22 cellular contexts compared by ENCODE assay signal in the genomic region with DNA sequence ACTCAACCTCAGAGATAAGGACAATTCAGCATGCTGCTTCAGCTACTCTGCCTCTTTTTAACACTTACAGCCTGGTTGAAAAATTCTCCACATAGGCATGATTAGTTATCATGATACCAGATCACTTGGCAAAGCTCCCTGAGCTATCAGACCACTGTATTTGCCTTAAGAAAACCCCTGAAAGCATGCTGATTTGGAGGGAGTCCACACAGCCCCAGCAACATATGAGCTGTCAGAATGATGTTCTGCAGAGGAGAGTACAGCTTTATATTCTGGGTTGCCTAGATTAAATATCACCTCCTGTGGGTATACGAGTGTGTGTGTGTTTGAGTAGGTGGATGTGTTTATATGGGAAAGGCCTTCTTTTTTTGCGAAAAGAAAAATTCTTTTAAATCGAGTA.
DNase-seq lines count a peak whose midpoint lies in the region; ATAC-seq and TF ChIP-seq lines count a peak whose summit lies in the region.
"Had no signal": no experiment of that assay in that cellular context is flagged by ENCODE, and none has a peak within 500 bp of the region (broad histone marks: within the 10 kb centered on the region; RNA-seq: fewer than 3 reads in every experiment).

No MANE protein-coding gene starts in this region.

- TF ChIP-seq RAD21 in SK-N-SH (IDR thresholded peaks at IDR 0.05; ENCODE audit: low read length): peak; percentile 52

- no peaks in the 10 kb centered on the region for H4K20me1 ChIP-seq in SK-N-SH (ENCODE audit: insufficient read depth)
- no peaks in the 10 kb centered on the region for H4K20me1 ChIP-seq in smooth muscle cell (ENCODE audit: low read depth)
- H4K20me1 ChIP-seq in PC-3 (ENCODE audit: low read length): no peaks in the 10 kb centered on the region

- H4K91ac ChIP-seq in mesenchymal stem cell (ENCODE audit: low read length): no peak overlapping the region

- POLR2A ChIA-PET in SK-N-SH (lab: Yijun Ruan, JAX): interaction anchor here (1.4 kb wide), 1 partner anchor 12 kb away, joined by 4 read pairs; no protein-coding TSS in a partner anchor
- POLR2A ChIA-PET in PC-3 (lab: Charles Lee; ENCODE audit: unreplicated experiment): no interaction called here

- H3K9ac ChIP-seq in SK-N-SH: no peak overlapping the region
- H3K9ac ChIP-seq in mesenchymal stem cell (ENCODE audit: low read length): no peak overlapping the region
- no peak overlapping the region for H3K9ac ChIP-seq in smooth muscle cell (ENCODE audit: low read depth)
- H3K9ac ChIP-seq in PC-3 (ENCODE audit: low read length): no peak overlapping the region
- H3K9ac ChIP-seq: GM23248 had no signal

- H3K79me2 ChIP-seq in SK-N-SH (ENCODE audit: insufficient read depth) (no peaks in the 10 kb centered on the region), smooth muscle cell (ENCODE audit: low read depth) (no peaks in the 10 kb centered on the region), PC-3 (ENCODE audit: low read length) (no peaks in the 10 kb centered on the region)

- peaks cover 0 to 28% of the 10 kb centered on the region in 2 experiments; a peak in 2 of 4 replicates for H3K4me1 ChIP-seq in SK-N-SH (ENCODE audit: control insufficient read depth in 1 of 2, insufficient read depth in 2 of 2, low read depth in 1 of 2, low read length in 1 of 2)
- no peaks in the 10 kb centered on the region for H3K4me1 ChIP-seq in mesenchymal stem cell (ENCODE audit: control insufficient read depth, insufficient read depth, low read depth, low read length)
- no peaks in the 10 kb centered on the region for H3K4me1 ChIP-seq in smooth muscle cell (ENCODE audit: low read depth)
- H3K4me1 ChIP-seq in PC-3 (ENCODE audit: insufficient read depth, low read length): no peaks in the 10 kb centered on the region

- no TSS peak for BruUV-seq in PC-3 (replicated peaks; lab: Mats Ljungman, UMichigan)

- no peak for TF ChIP-seq CTCF in SK-N-SH (IDR thresholded peaks at IDR 0.05)
- no peak for TF ChIP-seq CTCF in smooth muscle cell (IDR thresholded peaks at IDR 0.05; ENCODE audit: borderline replicate concordance, insufficient read depth, poor library complexity, severe bottlenecking)
- no peak for TF ChIP-seq CTCF in PC-3 (conservative IDR thresholded peaks at IDR 0.05; ENCODE audit: low read depth, low read length)

- H2AFZ ChIP-seq in SK-N-SH (ENCODE audit: low read depth) (no peak overlapping the region), mesenchymal stem cell (ENCODE audit: low read depth, low read length) (no peak overlapping the region), smooth muscle cell (ENCODE audit: low read depth) (no peak overlapping the region), PC-3 (ENCODE audit: low read length) (no peak overlapping the region)
- H2AFZ ChIP-seq: GM23248 had no signal

- H3F3A ChIP-seq in SK-N-SH (replicated peaks; ENCODE audit: insufficient read depth): no peaks in the 10 kb centered on the region
- peaks cover 4% of the 10 kb centered on the region for H3F3A ChIP-seq in smooth muscle cell (ENCODE audit: low read depth)
- no peaks in the 10 kb centered on the region for H3F3A ChIP-seq in PC-3 (ENCODE audit: low read length, unreplicated experiment)

- H3K27ac ChIP-seq in SK-N-SH (ENCODE audit: low read depth in 2 of 2, low read length in 1 of 2) (peak overlapping the region in 1 of 2 experiments; percentile 73; a peak in 2 of 4 replicates), mesenchymal stem cell (ENCODE audit: low read length, poor library complexity, severe bottlenecking) (no peak overlapping the region), smooth muscle cell (ENCODE audit: low read depth) (no peak overlapping the region), PC-3 (ENCODE audit: low read length) (no peak overlapping the region)
- H3K27ac ChIP-seq: GM23248 had no signal

- DNase-seq in Right ventricle myocardium superior (no peak), cardiac septum (ENCODE audit: low spot score) (no peak), SK-N-SH (peak; percentile 70), mesenchymal stem cell (peak; percentile 24), smooth muscle cell (lab: John Stamatoyannopoulos, UW; ENCODE audit: unreplicated experiment) (no peak), PC-3 (no peak)
- DNase-seq: 8988T; C1 segment of cervical spinal cord; CD8-positive, alpha-beta T cell; DND-41; GM23248; H9; HFFc6; NCI-H1105; NCI-H146; NCI-H2081; NCI-H446; NCI-H526 treated with DMSO at 0.1 percent for 48 hours; OCI-M1; SHP77 treated with DMSO at 0.1 percent for 48 hours had no signal

- H3K79me1 ChIP-seq in mesenchymal stem cell (replicated peaks; ENCODE audit: low read length, poor library complexity, severe bottlenecking): no peaks in the 10 kb centered on the region

- H4K8ac ChIP-seq in mesenchymal stem cell (ENCODE audit: low read length): no peak overlapping the region

- no peak overlapping the region for H2BK120ac ChIP-seq in mesenchymal stem cell (ENCODE audit: low read depth, low read length)

- no peaks in the 10 kb centered on the region for H3K36me3 ChIP-seq in SK-N-SH (replicated peaks in 1 of 2; ENCODE audit: control insufficient read depth in 1 of 2, insufficient read depth in 2 of 2, low read length in 1 of 2)
- no peaks in the 10 kb centered on the region for H3K36me3 ChIP-seq in mesenchymal stem cell (ENCODE audit: control insufficient read depth in 1 of 2, insufficient read depth in 2 of 2, low read depth in 1 of 2, low read length in 2 of 2)
- H3K36me3 ChIP-seq in smooth muscle cell (ENCODE audit: low read depth): no peaks in the 10 kb centered on the region
- H3K36me3 ChIP-seq in PC-3 (ENCODE audit: low read depth, low read length): no peaks in the 10 kb centered on the region

- H3K9me2 ChIP-seq in SK-N-SH (no peaks in the 10 kb centered on the region; the same call in 1 of the 2 replicates), PC-3 (replicated peaks; ENCODE audit: low read length) (no peaks in the 10 kb centered on the region)

- no peak overlapping the region for H2BK12ac ChIP-seq in mesenchymal stem cell (ENCODE audit: low read length in 2 of 2)

- CTCF ChIA-PET in SK-N-SH (lab: Yijun Ruan, JAX) (interaction anchor here (0.9 to 2.8 kb wide), 7 partner anchors 10 to 292 kb away, joined by 3 to 8 read pairs (median 4); no protein-coding TSS in a partner anchor), PC-3 (lab: Charles Lee) (no interaction called here)

- H3K9me3 ChIP-seq in SK-N-SH (no peaks in the 10 kb centered on the region; the same call in 1 of the 2 replicates), mesenchymal stem cell (ENCODE audit: control insufficient read depth, low read length) (no peaks in the 10 kb centered on the region), smooth muscle cell (replicated peaks; ENCODE audit: low read depth) (no peaks in the 10 kb centered on the region), PC-3 (ENCODE audit: low read length) (no peaks in the 10 kb centered on the region)

- H3K4me2 ChIP-seq in SK-N-SH: no peak overlapping the region
- H3K4me2 ChIP-seq in mesenchymal stem cell (ENCODE audit: low read length, poor library complexity, severe bottlenecking): no peak overlapping the region
- H3K4me2 ChIP-seq in smooth muscle cell: peak overlapping the region; percentile 33
- H3K4me2 ChIP-seq in PC-3 (ENCODE audit: low read length): no peak overlapping the region

- H3K14ac ChIP-seq in mesenchymal stem cell (ENCODE audit: low read length in 2 of 2): no peak overlapping the region

- intact Hi-C loops in Right ventricle myocardium superior (cut with DNase I) (no loop called here), cardiac septum (cut with DNase I) (no loop called here), PC-3 (cut with micrococcal nuclease) (no loop called here)

- H3K4me3 ChIP-seq in SK-N-SH (ENCODE audit: low read depth in 2 of 2, low read length in 1 of 2) (no peak overlapping the region), mesenchymal stem cell (ENCODE audit: insufficient read depth in 1 of 2, low read depth in 1 of 2, low read length in 2 of 2) (no peak overlapping the region), smooth muscle cell (no peak overlapping the region), PC-3 (ENCODE audit: low read length) (no peak overlapping the region)
- H3K4me3 ChIP-seq: GM23248 had no signal

- H2AK5ac ChIP-seq in mesenchymal stem cell (ENCODE audit: low read length, severe bottlenecking): no peak overlapping the region

- H3K27me3 ChIP-seq in SK-N-SH (ENCODE audit: insufficient read depth): no peaks in the 10 kb centered on the region
- no peaks in the 10 kb centered on the region for H3K27me3 ChIP-seq in mesenchymal stem cell (ENCODE audit: control insufficient read depth in 1 of 2, insufficient read depth in 1 of 2, low read length in 2 of 2)
- H3K27me3 ChIP-seq in smooth muscle cell (ENCODE audit: low read depth): no peaks in the 10 kb centered on the region
- 0 out of 2 replicates have a peak, but pooled peaks cover 5% of the 10 kb centered on the region for H3K27me3 ChIP-seq in PC-3 (ENCODE audit: low read length)

- H2BK15ac ChIP-seq in mesenchymal stem cell (ENCODE audit: low read depth, poor library complexity, severe bottlenecking): no peak overlapping the region

- H3K18ac ChIP-seq in mesenchymal stem cell (ENCODE audit: low read depth in 1 of 2, low read length in 2 of 2): no peak overlapping the region

- peak in 1 of 2 experiments; percentile 99; a peak in 2 of 4 replicates for TF ChIP-seq EP300 in SK-N-SH (IDR thresholded peaks at IDR 0.05; ENCODE audit: borderline replicate concordance in 1 of 2, low read depth in 1 of 2, low read length in 1 of 2)

- ATAC-seq in Right ventricle myocardium superior (ENCODE audit: poor library complexity): peak; percentile 48
- ATAC-seq in GM18868 (IDR thresholded peaks at IDR 0.05; ENCODE audit: unreplicated experiment): no peak
- ATAC-seq in PC-3: no peak
- ATAC-seq in GM19467 (IDR thresholded peaks at IDR 0.05; ENCODE audit: unreplicated experiment): no peak
- ATAC-seq: CD8-positive, alpha-beta T cell had no signal

- no peak overlapping the region for H2BK5ac ChIP-seq in mesenchymal stem cell (ENCODE audit: low read depth, low read length, poor library complexity, severe bottlenecking)

- WGBS in SK-N-SH (ENCODE audit: low lambda C conversion rate): 16% methylated on average over 3 of the region's 3 CpGs
- 29% methylated on average over 1 of the region's 3 CpGs for WGBS in mesenchymal stem cell
- 27% methylated on average over 3 of the region's 3 CpGs for WGBS in smooth muscle cell (ENCODE audit: low lambda C conversion rate)

- no peak overlapping the region for H3K23ac ChIP-seq in mesenchymal stem cell (ENCODE audit: low read length in 2 of 2)

- no peak overlapping the region for H3K4ac ChIP-seq in mesenchymal stem cell (ENCODE audit: low read depth in 1 of 2, low read length in 2 of 2)

TF ChIP-seq in SK-N-SH, 30 proteins besides CTCF, POLR2A, EP300 and RAD21 (continues in another document):
- TF ChIP-seq ELF1 (IDR thresholded peaks at IDR 0.05): no peak
- peak; percentile 98 for TF ChIP-seq FOXJ3 (CRISPR knock-in tag; IDR thresholded peaks at IDR 0.05)
- TF ChIP-seq NFIC (IDR thresholded peaks at IDR 0.05; ENCODE audit: borderline replicate concordance): peak; percentile 64
- peak; percentile 100 for TF ChIP-seq GATA2 (CRISPR knock-in tag; IDR thresholded peaks at IDR 0.05)
- peak; percentile 99 for TF ChIP-seq RCOR1 (IDR thresholded peaks at IDR 0.05; ENCODE audit: low read length)
- TF ChIP-seq CHD2 (IDR thresholded peaks at IDR 0.05; ENCODE audit: low read length, partially characterized antibody): peak; percentile 90
- TF ChIP-seq FOSL2 (IDR thresholded peaks at IDR 0.05; ENCODE audit: borderline replicate concordance, low read depth): no peak
- TF ChIP-seq RFX5 (IDR thresholded peaks at IDR 0.05; ENCODE audit: low read length): peak; percentile 78

Comparison
In these comparisons a context has a peak if more than half of its experiments do, and no peak if none do; other contexts are left out.
1. DNase-seq: peak in SK-N-SH (single experiment) and mesenchymal stem cell (single experiment); none in Right ventricle myocardium superior (single experiment), cardiac septum (single experiment), smooth muscle cell (single experiment) and PC-3 (single experiment).